In the genomic region with DNA sequence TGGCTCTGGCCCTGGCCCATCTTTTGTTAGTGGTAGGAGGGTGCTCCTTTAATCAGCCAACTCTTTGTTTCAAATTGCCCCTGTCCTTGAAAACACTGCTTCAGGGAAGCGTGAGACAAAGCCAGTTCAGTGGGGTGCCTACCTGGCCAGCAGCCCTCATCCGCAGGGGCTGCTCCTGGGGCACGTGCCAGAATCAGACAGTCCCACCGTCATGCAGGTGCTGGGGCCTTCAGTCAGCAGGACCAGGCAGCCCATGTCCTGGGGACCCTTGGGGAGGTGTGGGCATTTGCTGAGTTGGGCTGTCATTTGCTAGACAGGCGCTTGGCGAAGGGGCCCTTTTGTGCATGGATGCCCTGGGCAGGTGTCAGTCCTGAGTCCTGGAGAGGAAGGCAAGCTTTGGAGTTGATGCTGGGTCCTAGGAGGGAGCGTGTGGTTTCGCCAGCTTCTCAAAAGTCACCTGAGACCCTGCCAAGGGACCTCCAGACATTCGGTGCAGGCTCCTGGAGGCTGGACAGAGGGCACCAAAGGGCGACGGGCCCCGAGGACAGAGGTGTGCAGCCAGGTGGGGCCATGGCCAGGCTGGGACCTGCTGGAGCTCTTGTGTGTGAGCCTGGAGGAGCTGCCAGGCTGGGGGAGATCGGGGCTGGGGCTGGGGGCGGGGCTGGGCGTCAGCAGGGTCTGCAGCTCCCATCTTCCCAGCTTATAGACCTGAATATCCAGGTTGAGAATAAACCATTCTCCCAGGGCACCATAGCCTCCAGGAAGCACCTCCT, we compare ENCODE assay signal across 18 cellular contexts. TPM values are rescaled to one million over a fixed set of nuclear protein-coding genes. Genes with fewer than 3 reads are reported as not detected.
A peak's percentile ranks its signal among the peaks of the same experiment; 100 is the strongest.
DNase-seq lines count a peak whose midpoint lies in the region; ATAC-seq and TF ChIP-seq lines count a peak whose summit lies in the region.
"Had no signal": no experiment of that assay in that cellular context is flagged by ENCODE, and none has a peak within 500 bp of the region (broad histone marks: within the 10 kb centered on the region; RNA-seq: fewer than 3 reads in every experiment).

No MANE protein-coding gene starts in this region.

- H3K9ac ChIP-seq in BLaER1 treated with 17β-estradiol and CSF1 and Interleukin-3, amounts not matched to agents 10 nM and 100 nM = no peak overlapping the region

- H3K27me3 Mint-ChIP-seq in brain = peaks cover 4% of the 10 kb centered on the region

- DNase-seq in H7 = peak; percentile 71
- DNase-seq in NCI-H69 (lab: John Stamatoyannopoulos, UW) = peak; percentile 83
- no peak for DNase-seq in posterior vena cava (ENCODE audit: low spot score)
- no peak for DNase-seq in hypothalamus (lab: John Stamatoyannopoulos, UW)
- DNase-seq: ACHN, Calu3, DMS79 treated with DMSO at 0.1 percent for 48 hours, KBM-7 had no signal

- no peak overlapping the region for H3K4me3 ChIP-seq in BLaER1 treated with 17β-estradiol and CSF1 and Interleukin-3, amounts not matched to agents 10 nM and 100 nM
- no peak overlapping the region for H3K4me3 ChIP-seq in H7 (ENCODE audit: insufficient read depth, low read depth, low read length)
- H3K4me3 ChIP-seq: GM12878, HAP-1 had no signal

- peaks cover 0 to 87% (median 62%) of the 10 kb centered on the region in 10 experiments; a peak in 17 of 20 replicates for H3K4me1 ChIP-seq in BLaER1 treated with 17β-estradiol and CSF1 and Interleukin-3, amounts not matched to agents 10 nM and 100 nM
- H3K4me1 ChIP-seq: HAP-1 had no signal

- no peaks in the 10 kb centered on the region for H3K9me3 Mint-ChIP-seq in brain
- H3K9me3 Mint-ChIP-seq: CD14-positive monocyte; CD4-positive, alpha-beta memory T cell had no signal

- no peak overlapping the region for H3K27ac ChIP-seq in BLaER1 treated with 17β-estradiol and CSF1 and Interleukin-3, amounts not matched to agents 10 nM and 100 nM
- H3K27ac ChIP-seq: HL-60 had no signal

- peak overlapping the region in 9 of 11 experiments; percentile 24 to 88 (median 73); a peak in 14 of 22 replicates for H3K4me2 ChIP-seq in BLaER1 treated with 17β-estradiol and CSF1 and Interleukin-3, amounts not matched to agents 10 nM and 100 nM

- ATAC-seq in HG02973 (IDR thresholded peaks at IDR 0.05; ENCODE audit: unreplicated experiment) (no peak), GM18870 (IDR thresholded peaks at IDR 0.05; ENCODE audit: unreplicated experiment) (no peak)
- ATAC-seq: GM12878 had no signal

- H3K9me3 ChIP-seq in BLaER1 treated with 17β-estradiol and CSF1 and Interleukin-3, amounts not matched to agents 10 nM and 100 nM (replicated peaks in 1 of 11) = no peaks in the 10 kb centered on the region
- H3K9me3 ChIP-seq: BE2C, HAP-1 had no signal

- H3K4me3 Mint-ChIP-seq in brain = no peak overlapping the region
- H3K4me3 Mint-ChIP-seq: CD14-positive monocyte; CD4-positive, alpha-beta memory T cell had no signal

- H3K36me3 Mint-ChIP-seq in brain = no peaks in the 10 kb centered on the region
- H3K36me3 Mint-ChIP-seq: CD14-positive monocyte; CD4-positive, alpha-beta memory T cell had no signal

- no peaks in the 10 kb centered on the region for H3K27me3 ChIP-seq in BLaER1 treated with 17β-estradiol and CSF1 and Interleukin-3, amounts not matched to agents 10 nM and 100 nM
- no peaks in the 10 kb centered on the region for H3K27me3 ChIP-seq in H7 (ENCODE audit: control insufficient read depth, insufficient read depth, low read length)
- H3K27me3 ChIP-seq: BE2C had no signal

- TF ChIP-seq CTCF in brain (conservative IDR thresholded peaks at IDR 0.05) = no peak

- no peaks in the 10 kb centered on the region for H4K20me1 ChIP-seq in BLaER1 treated with 17β-estradiol and CSF1 and Interleukin-3, amounts not matched to agents 10 nM and 100 nM

- intact Hi-C loops in posterior vena cava (cut with DNase I) = no loop called here

- H3K27ac Mint-ChIP-seq in brain = peak overlapping the region in 3 of 5 experiments; percentile 49 to 87 (median 84)

- no peaks in the 10 kb centered on the region for H3K36me3 ChIP-seq in BLaER1 treated with 17β-estradiol and CSF1 and Interleukin-3, amounts not matched to agents 10 nM and 100 nM
- H3K36me3 ChIP-seq in H7 (replicated peaks; ENCODE audit: control insufficient read depth, insufficient read depth, low read length) = no peaks in the 10 kb centered on the region
- H3K36me3 ChIP-seq: BE2C, HAP-1 had no signal

- peaks cover 18% of the 10 kb centered on the region for H3K4me1 Mint-ChIP-seq in brain

RNA-seq across cellular contexts. Expression of gene RTN4R, which starts 15.0 kb away (rescaled TPM):
- total RNA-seq in H7 (2014; rRNA removed; shearing (Covaris generic)) = 28.3 and 30.4 TPM in 2 replicates
- 21.3 TPM for polyA plus RNA-seq in brain (ENCODE audit: insufficient read depth, low read depth, low replicate concordance)
- under 1 TPM; 0.19 to 0.76 TPM for total RNA-seq in posterior vena cava
- polyA plus RNA-seq: CD14-positive monocyte had no signal

RNA-seq across cellular contexts. Expression of gene DGCR6L, which starts 36.8 kb away (rescaled TPM):
- total RNA-seq in H7 (2014; rRNA removed; shearing (Covaris generic)) = 78.3 and 115 TPM in 2 replicates
- 119 TPM for polyA plus RNA-seq in brain (ENCODE audit: insufficient read depth, low read depth, low replicate concordance)
- total RNA-seq in posterior vena cava = 10 to 100 TPM; 25.7 to 27.1 TPM

Comparison
In these comparisons a context has a peak if more than half of its experiments do, and no peak if none do; other contexts are left out.
1. DNase-seq: peak in H7 (single experiment) and NCI-H69 (single experiment); none in posterior vena cava (single experiment) and hypothalamus (0 of 51).
2. RNA of gene RTN4R, which starts 15.0 kb away (total RNA-seq): 28.3 to 30.4 TPM in H7; 0.19 to 0.76 TPM in posterior vena cava; every median in the first group is over 10 times any median in the second.